1 cellular context compared by ENCODE assay signal in the genomic region with DNA sequence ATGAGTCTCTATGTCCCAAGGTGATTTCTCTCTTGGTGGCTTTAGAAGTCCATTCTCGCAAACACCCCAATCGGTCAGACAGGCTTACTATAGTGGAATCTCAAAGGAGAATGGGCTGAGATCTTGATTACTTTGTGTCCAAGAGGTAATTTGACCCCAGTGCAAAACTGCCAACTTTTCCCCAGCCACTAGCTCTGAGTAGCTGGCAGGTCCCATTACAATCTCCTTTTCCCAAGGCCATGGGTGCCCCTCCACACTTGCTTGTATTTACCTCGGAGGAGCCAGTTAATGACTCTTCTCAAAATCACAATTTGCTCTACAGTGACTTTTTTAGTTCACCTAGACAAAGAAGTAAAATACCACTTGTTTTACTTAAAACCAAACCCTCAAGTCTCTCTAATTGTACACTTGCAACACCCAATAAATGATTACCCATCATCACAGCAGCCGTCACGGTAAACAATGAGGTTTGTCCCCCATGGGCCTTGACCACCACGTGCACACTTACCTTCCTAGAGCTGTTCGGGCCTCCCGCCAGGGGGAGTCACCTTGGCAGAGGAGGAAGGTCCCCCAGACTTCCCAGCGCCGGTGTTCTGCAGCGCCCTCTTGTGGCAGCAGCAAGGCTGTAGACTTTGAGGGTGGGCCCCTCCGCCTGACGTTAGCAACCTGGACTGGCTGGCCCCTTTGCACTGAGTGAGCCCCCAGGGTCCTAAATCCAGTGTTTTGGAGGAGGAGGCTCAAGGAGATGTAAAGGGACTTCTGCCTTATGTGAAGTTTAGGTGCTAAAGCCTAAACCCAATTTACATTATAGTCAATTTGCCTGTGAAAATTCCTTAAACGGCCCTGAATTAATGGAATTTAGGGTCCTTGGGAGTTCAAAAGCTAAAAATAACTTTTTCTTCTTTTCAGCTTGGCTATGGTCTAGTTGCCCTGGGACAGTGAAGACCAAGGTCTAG.
TF ChIP-seq lines count a peak whose summit lies in the region.

No MANE protein-coding gene starts in this region.

TF ChIP-seq in K562, 482 proteins besides CTCF, POLR2A, EP300 and RAD21 (continued from another document and continues in another):
- TF ChIP-seq, protein P1, sequence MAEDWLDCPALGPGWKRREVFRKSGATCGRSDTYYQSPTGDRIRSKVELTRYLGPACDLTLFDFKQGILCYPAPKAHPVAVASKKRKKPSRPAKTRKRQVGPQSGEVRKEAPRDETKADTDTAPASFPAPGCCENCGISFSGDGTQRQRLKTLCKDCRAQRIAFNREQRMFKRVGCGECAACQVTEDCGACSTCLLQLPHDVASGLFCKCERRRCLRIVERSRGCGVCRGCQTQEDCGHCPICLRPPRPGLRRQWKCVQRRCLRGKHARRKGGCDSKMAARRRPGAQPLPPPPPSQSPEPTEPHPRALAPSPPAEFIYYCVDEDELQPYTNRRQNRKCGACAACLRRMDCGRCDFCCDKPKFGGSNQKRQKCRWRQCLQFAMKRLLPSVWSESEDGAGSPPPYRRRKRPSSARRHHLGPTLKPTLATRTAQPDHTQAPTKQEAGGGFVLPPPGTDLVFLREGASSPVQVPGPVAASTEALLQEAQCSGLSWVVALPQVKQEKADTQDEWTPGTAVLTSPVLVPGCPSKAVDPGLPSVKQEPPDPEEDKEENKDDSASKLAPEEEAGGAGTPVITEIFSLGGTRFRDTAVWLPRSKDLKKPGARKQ (CRISPR knock-in tag; IDR thresholded peaks at IDR 0.05): no peak
- TF ChIP-seq, protein P2, sequence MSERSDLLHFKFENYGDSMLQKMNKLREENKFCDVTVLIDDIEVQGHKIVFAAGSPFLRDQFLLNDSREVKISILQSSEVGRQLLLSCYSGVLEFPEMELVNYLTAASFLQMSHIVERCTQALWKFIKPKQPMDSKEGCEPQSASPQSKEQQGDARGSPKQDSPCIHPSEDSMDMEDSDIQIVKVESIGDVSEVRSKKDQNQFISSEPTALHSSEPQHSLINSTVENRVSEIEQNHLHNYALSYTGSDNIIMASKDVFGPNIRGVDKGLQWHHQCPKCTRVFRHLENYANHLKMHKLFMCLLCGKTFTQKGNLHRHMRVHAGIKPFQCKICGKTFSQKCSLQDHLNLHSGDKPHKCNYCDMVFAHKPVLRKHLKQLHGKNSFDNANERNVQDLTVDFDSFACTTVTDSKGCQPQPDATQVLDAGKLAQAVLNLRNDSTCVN (CRISPR knock-in tag; IDR thresholded peaks at IDR 0.05): no peak
- TF ChIP-seq NRF1 (conservative IDR thresholded peaks at IDR 0.05 in 1 of 2, IDR thresholded peaks at IDR 0.05 in 1 of 2) (peak in 1 of 2 experiments; percentile 8; a peak in 1 of 4 replicates), ZNF324 (CRISPR knock-in tag; IDR thresholded peaks at IDR 0.05) (no peak), ARID1B (IDR thresholded peaks at IDR 0.05) (peak; percentile 49), MYC (IDR thresholded peaks at IDR 0.05; ENCODE audit: low read depth, low read length) (peak; percentile 75), MYC (CRISPR knock-in tag; IDR thresholded peaks at IDR 0.05; ENCODE audit: borderline replicate concordance, low read depth) (no peak), ZNF57 (CRISPR knock-in tag; IDR thresholded peaks at IDR 0.05) (no peak), SMC3 (conservative IDR thresholded peaks at IDR 0.05; ENCODE audit: insufficient read depth, low read depth, low read length) (peak; percentile 94), SMARCC2 (IDR thresholded peaks at IDR 0.05; ENCODE audit: low read depth) (peak; percentile 63; the same call in 1 of the 2 replicates), CBX3 (IDR thresholded peaks at IDR 0.05; ENCODE audit: borderline replicate concordance in 1 of 2, low read length in 2 of 2) (peak in 1 of 2 experiments; percentile 92; a peak in 2 of 3 replicates), CBFB (CRISPR knock-in tag; IDR thresholded peaks at IDR 0.05) (no peak), XRCC3 (IDR thresholded peaks at IDR 0.05) (no peak), ZC3H11A (IDR thresholded peaks at IDR 0.05; ENCODE audit: low read depth, low read length) (no peak), POLR3G (IDR thresholded peaks at IDR 0.05; ENCODE audit: extremely low read depth, insufficient read length, insufficient replicate concordance) (no peak), IRF2 (CRISPR knock-in tag; IDR thresholded peaks at IDR 0.05) (no peak), TOE1 (IDR thresholded peaks at IDR 0.05; ENCODE audit: borderline replicate concordance) (peak; percentile 56; the same call in 1 of the 2 replicates), TOE1 (CRISPR knock-in tag; IDR thresholded peaks at IDR 0.05; ENCODE audit: borderline replicate concordance, low read depth) (no peak), ESRRA (IDR thresholded peaks at IDR 0.05; ENCODE audit: borderline replicate concordance, low read depth) (peak; percentile 96), MTA1 (IDR thresholded peaks at IDR 0.05; ENCODE audit: borderline replicate concordance) (peak; percentile 56; the same call in 1 of the 2 replicates), RBM39 (optimal IDR thresholded peaks at IDR 0.05; ENCODE audit: low read depth, low read length) (no peak), KDM1A (IDR thresholded peaks at IDR 0.05) (no peak), CREM (IDR thresholded peaks at IDR 0.05; ENCODE audit: low read depth) (0 out of 2 replicates have a peak, but pooled peaks have one; percentile 49), ZNF263 (CRISPR knock-in tag; IDR thresholded peaks at IDR 0.05; ENCODE audit: borderline replicate concordance) (peak; percentile 62; the same call in 1 of the 2 replicates), FOXA3 (CRISPR knock-in tag; conservative IDR thresholded peaks at IDR 0.05 in 1 of 2, IDR thresholded peaks at IDR 0.05 in 1 of 2) (peak in 1 of 2 experiments; percentile 72; a peak in 2 of 4 replicates), CC2D1A (IDR thresholded peaks at IDR 0.05) (peak; percentile 77), ZNF133 (CRISPR knock-in tag; IDR thresholded peaks at IDR 0.05) (no peak), HNRNPL (IDR thresholded peaks at IDR 0.05; ENCODE audit: low read depth, low read length) (no peak), RB1 (IDR thresholded peaks at IDR 0.05; ENCODE audit: low read depth) (peak; percentile 82), NR4A1 (CRISPR knock-in tag; IDR thresholded peaks at IDR 0.05) (no peak), NR4A1 (tag; IDR thresholded peaks at IDR 0.05) (peak; percentile 40; the same call in 1 of the 2 replicates), XRCC5 (IDR thresholded peaks at IDR 0.05; ENCODE audit: low read depth, low read length) (peak; percentile 79; the same call in 1 of the 2 replicates), ZSCAN32 (CRISPR knock-in tag; IDR thresholded peaks at IDR 0.05) (no peak), CEBPG (CRISPR knock-in tag; IDR thresholded peaks at IDR 0.05) (0 out of 2 replicates have a peak, but pooled peaks have one; percentile 7), CEBPG (tag; conservative IDR thresholded peaks at IDR 0.05 in 1 of 2, IDR thresholded peaks at IDR 0.05 in 1 of 2) (no peak), ZBTB7A (IDR thresholded peaks at IDR 0.05; ENCODE audit: borderline replicate concordance, control insufficient read depth, low read depth, low read length) (peak; percentile 90)
- TF ChIP-seq, protein P3, sequence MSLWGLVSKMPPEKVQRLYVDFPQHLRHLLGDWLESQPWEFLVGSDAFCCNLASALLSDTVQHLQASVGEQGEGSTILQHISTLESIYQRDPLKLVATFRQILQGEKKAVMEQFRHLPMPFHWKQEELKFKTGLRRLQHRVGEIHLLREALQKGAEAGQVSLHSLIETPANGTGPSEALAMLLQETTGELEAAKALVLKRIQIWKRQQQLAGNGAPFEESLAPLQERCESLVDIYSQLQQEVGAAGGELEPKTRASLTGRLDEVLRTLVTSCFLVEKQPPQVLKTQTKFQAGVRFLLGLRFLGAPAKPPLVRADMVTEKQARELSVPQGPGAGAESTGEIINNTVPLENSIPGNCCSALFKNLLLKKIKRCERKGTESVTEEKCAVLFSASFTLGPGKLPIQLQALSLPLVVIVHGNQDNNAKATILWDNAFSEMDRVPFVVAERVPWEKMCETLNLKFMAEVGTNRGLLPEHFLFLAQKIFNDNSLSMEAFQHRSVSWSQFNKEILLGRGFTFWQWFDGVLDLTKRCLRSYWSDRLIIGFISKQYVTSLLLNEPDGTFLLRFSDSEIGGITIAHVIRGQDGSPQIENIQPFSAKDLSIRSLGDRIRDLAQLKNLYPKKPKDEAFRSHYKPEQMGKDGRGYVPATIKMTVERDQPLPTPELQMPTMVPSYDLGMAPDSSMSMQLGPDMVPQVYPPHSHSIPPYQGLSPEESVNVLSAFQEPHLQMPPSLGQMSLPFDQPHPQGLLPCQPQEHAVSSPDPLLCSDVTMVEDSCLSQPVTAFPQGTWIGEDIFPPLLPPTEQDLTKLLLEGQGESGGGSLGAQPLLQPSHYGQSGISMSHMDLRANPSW (CRISPR knock-in tag; IDR thresholded peaks at IDR 0.05): peak; percentile 43; the same call in 1 of the 2 replicates
- TF ChIP-seq, protein P4, sequence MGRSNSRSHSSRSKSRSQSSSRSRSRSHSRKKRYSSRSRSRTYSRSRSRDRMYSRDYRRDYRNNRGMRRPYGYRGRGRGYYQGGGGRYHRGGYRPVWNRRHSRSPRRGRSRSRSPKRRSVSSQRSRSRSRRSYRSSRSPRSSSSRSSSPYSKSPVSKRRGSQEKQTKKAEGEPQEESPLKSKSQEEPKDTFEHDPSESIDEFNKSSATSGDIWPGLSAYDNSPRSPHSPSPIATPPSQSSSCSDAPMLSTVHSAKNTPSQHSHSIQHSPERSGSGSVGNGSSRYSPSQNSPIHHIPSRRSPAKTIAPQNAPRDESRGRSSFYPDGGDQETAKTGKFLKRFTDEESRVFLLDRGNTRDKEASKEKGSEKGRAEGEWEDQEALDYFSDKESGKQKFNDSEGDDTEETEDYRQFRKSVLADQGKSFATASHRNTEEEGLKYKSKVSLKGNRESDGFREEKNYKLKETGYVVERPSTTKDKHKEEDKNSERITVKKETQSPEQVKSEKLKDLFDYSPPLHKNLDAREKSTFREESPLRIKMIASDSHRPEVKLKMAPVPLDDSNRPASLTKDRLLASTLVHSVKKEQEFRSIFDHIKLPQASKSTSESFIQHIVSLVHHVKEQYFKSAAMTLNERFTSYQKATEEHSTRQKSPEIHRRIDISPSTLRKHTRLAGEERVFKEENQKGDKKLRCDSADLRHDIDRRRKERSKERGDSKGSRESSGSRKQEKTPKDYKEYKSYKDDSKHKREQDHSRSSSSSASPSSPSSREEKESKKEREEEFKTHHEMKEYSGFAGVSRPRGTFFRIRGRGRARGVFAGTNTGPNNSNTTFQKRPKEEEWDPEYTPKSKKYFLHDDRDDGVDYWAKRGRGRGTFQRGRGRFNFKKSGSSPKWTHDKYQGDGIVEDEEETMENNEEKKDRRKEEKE (IDR thresholded peaks at IDR 0.05; ENCODE audit: borderline replicate concordance in 1 of 2, control insufficient read depth in 1 of 2, low read depth in 2 of 2, low read length in 1 of 2): 0 out of 4 replicates have a peak, but pooled peaks of 1 of the 2 experiments have one; percentile 28
- TF ChIP-seq, protein P5, sequence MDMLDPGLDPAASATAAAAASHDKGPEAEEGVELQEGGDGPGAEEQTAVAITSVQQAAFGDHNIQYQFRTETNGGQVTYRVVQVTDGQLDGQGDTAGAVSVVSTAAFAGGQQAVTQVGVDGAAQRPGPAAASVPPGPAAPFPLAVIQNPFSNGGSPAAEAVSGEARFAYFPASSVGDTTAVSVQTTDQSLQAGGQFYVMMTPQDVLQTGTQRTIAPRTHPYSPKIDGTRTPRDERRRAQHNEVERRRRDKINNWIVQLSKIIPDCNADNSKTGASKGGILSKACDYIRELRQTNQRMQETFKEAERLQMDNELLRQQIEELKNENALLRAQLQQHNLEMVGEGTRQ (CRISPR knock-in tag; IDR thresholded peaks at IDR 0.05): peak; percentile 34; the same call in 1 of the 2 replicates
- TF ChIP-seq, protein P6, sequence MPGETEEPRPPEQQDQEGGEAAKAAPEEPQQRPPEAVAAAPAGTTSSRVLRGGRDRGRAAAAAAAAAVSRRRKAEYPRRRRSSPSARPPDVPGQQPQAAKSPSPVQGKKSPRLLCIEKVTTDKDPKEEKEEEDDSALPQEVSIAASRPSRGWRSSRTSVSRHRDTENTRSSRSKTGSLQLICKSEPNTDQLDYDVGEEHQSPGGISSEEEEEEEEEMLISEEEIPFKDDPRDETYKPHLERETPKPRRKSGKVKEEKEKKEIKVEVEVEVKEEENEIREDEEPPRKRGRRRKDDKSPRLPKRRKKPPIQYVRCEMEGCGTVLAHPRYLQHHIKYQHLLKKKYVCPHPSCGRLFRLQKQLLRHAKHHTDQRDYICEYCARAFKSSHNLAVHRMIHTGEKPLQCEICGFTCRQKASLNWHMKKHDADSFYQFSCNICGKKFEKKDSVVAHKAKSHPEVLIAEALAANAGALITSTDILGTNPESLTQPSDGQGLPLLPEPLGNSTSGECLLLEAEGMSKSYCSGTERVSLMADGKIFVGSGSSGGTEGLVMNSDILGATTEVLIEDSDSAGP (CRISPR knock-in tag; IDR thresholded peaks at IDR 0.05): 0 out of 2 replicates have a peak, but pooled peaks have one; percentile 25
- TF ChIP-seq, protein P7, sequence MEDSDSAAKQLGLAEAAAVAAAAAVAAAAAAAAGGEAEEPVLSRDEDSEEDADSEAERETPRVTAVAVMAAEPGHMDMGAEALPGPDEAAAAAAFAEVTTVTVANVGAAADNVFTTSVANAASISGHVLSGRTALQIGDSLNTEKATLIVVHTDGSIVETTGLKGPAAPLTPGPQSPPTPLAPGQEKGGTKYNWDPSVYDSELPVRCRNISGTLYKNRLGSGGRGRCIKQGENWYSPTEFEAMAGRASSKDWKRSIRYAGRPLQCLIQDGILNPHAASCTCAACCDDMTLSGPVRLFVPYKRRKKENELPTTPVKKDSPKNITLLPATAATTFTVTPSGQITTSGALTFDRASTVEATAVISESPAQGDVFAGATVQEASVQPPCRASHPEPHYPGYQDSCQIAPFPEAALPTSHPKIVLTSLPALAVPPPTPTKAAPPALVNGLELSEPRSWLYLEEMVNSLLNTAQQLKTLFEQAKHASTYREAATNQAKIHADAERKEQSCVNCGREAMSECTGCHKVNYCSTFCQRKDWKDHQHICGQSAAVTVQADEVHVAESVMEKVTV (CRISPR knock-in tag; IDR thresholded peaks at IDR 0.05): peak; percentile 48; the same call in 1 of the 2 replicates
- TF ChIP-seq, protein P8, sequence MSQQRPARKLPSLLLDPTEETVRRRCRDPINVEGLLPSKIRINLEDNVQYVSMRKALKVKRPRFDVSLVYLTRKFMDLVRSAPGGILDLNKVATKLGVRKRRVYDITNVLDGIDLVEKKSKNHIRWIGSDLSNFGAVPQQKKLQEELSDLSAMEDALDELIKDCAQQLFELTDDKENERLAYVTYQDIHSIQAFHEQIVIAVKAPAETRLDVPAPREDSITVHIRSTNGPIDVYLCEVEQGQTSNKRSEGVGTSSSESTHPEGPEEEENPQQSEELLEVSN (IDR thresholded peaks at IDR 0.05; ENCODE audit: borderline replicate concordance in 1 of 2, extremely low read depth in 1 of 2, insufficient read depth in 1 of 2, insufficient read length in 1 of 2, low read depth in 1 of 2, low read length in 1 of 2, poor library complexity in 1 of 2, severe bottlenecking in 1 of 2): peak; percentile 83 to 97
- TF ChIP-seq, protein P9, sequence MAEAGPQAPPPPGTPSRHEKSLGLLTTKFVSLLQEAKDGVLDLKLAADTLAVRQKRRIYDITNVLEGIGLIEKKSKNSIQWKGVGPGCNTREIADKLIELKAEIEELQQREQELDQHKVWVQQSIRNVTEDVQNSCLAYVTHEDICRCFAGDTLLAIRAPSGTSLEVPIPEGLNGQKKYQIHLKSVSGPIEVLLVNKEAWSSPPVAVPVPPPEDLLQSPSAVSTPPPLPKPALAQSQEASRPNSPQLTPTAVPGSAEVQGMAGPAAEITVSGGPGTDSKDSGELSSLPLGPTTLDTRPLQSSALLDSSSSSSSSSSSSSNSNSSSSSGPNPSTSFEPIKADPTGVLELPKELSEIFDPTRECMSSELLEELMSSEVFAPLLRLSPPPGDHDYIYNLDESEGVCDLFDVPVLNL (CRISPR knock-in tag; IDR thresholded peaks at IDR 0.05; ENCODE audit: low read depth): no peak
